In genomic region chr13:60211548-60211947, GRCh38 we compare ENCODE assay signal across 2 cellular contexts.
TF ChIP-seq lines count a peak whose summit lies in the region.

No MANE protein-coding gene starts in this region.

TF ChIP-seq in GM23338, 12 proteins besides CTCF, POLR2A, EP300 and RAD21:
- no peak for TF ChIP-seq JUNB (IDR thresholded peaks at IDR 0.05; ENCODE audit: unreplicated experiment)
TF ChIP-seq in GM23338: peak in this region for 0.

TF ChIP-seq in IMR-90, 13 proteins besides CTCF, POLR2A, EP300 and RAD21:
- no peak for TF ChIP-seq SMC3 (IDR thresholded peaks at IDR 0.05; ENCODE audit: low read depth, low read length)
- TF ChIP-seq BHLHE40 (IDR thresholded peaks at IDR 0.05; ENCODE audit: low read depth, low read length), result no peak
- TF ChIP-seq RFX5 (IDR thresholded peaks at IDR 0.05; ENCODE audit: low read depth, low read length), result no peak
